ENCODE assay signal across 2 cellular contexts in the genomic region with DNA sequence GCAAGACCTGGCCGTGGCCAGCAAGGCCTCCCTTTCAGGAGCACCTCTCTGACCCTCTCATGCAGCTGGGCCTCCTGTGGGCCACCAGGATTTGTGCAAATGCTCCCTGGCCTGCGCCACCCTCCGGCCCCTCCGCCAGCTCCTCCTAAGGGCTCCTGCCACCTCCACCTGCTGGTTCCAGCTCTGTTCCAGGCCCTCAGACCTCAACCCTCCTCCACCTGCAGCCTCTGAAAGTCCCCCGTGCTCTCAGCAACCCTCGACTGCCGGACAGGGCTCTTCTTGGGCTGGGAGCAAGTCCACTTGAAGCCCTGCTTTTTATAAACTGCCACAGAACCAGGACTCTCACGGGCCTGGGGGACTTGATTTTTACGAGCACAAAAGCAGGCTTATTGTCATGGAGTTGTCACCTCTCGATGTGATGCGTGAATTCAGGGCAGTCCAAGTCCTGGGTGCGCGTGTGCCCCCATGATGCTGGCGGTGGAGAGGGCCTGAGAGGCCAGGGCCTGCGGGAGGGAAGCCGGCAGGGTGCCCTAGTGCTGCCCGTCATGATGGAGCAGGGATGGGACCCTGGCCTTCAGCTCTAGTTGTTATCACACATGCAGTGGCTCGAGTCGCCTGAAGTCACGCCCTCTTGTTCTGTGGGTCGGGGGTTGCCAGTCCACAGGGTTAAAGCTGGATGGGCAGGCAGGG.
TF ChIP-seq lines count a peak whose summit lies in the region.

No MANE protein-coding gene starts in this region.

TF ChIP-seq in SK-N-SH, 30 proteins besides CTCF, POLR2A, EP300 and RAD21 (continued from another document):
- TF ChIP-seq SIN3A (IDR thresholded peaks at IDR 0.05; ENCODE audit: borderline replicate concordance, low read depth, low read length) (no peak), ELF1 (IDR thresholded peaks at IDR 0.05) (no peak), FOXJ3 (CRISPR knock-in tag; IDR thresholded peaks at IDR 0.05) (no peak), FOXM1 (IDR thresholded peaks at IDR 0.05; ENCODE audit: low read depth) (no peak), GABPA (IDR thresholded peaks at IDR 0.05; ENCODE audit: low read depth) (no peak), TAF1 (IDR thresholded peaks at IDR 0.05; ENCODE audit: borderline replicate concordance, low read depth, low read length) (no peak)

TF ChIP-seq in SK-N-SH treated with all-trans-retinoic acid at 6 μM for 48 hours, 23 proteins besides CTCF, POLR2A, EP300 and RAD21 (continued from another document):
- TF ChIP-seq, protein P1, sequence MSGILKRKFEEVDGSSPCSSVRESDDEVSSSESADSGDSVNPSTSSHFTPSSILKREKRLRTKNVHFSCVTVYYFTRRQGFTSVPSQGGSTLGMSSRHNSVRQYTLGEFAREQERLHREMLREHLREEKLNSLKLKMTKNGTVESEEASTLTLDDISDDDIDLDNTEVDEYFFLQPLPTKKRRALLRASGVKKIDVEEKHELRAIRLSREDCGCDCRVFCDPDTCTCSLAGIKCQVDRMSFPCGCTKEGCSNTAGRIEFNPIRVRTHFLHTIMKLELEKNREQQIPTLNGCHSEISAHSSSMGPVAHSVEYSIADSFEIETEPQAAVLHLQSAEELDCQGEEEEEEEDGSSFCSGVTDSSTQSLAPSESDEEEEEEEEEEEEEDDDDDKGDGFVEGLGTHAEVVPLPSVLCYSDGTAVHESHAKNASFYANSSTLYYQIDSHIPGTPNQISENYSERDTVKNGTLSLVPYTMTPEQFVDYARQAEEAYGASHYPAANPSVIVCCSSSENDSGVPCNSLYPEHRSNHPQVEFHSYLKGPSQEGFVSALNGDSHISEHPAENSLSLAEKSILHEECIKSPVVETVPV (CRISPR knock-in tag; IDR thresholded peaks at IDR 0.05), result no peak
- TF ChIP-seq SNAI2 (CRISPR knock-in tag; IDR thresholded peaks at IDR 0.05), result no peak
- no peak for TF ChIP-seq ESRRG (CRISPR knock-in tag; IDR thresholded peaks at IDR 0.05)
- no peak for TF ChIP-seq ZNF565 (CRISPR knock-in tag; conservative IDR thresholded peaks at IDR 0.05; ENCODE audit: low read depth)
- TF ChIP-seq ISL1 (CRISPR knock-in tag; IDR thresholded peaks at IDR 0.05), result no peak
- TF ChIP-seq, protein P2, sequence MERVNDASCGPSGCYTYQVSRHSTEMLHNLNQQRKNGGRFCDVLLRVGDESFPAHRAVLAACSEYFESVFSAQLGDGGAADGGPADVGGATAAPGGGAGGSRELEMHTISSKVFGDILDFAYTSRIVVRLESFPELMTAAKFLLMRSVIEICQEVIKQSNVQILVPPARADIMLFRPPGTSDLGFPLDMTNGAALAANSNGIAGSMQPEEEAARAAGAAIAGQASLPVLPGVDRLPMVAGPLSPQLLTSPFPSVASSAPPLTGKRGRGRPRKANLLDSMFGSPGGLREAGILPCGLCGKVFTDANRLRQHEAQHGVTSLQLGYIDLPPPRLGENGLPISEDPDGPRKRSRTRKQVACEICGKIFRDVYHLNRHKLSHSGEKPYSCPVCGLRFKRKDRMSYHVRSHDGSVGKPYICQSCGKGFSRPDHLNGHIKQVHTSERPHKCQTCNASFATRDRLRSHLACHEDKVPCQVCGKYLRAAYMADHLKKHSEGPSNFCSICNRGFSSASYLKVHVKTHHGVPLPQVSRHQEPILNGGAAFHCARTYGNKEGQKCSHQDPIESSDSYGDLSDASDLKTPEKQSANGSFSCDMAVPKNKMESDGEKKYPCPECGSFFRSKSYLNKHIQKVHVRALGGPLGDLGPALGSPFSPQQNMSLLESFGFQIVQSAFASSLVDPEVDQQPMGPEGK (CRISPR knock-in tag; IDR thresholded peaks at IDR 0.05; ENCODE audit: borderline replicate concordance), result no peak
- TF ChIP-seq ZFP30 (CRISPR knock-in tag; IDR thresholded peaks at IDR 0.05), result no peak
- TF ChIP-seq, protein P3, sequence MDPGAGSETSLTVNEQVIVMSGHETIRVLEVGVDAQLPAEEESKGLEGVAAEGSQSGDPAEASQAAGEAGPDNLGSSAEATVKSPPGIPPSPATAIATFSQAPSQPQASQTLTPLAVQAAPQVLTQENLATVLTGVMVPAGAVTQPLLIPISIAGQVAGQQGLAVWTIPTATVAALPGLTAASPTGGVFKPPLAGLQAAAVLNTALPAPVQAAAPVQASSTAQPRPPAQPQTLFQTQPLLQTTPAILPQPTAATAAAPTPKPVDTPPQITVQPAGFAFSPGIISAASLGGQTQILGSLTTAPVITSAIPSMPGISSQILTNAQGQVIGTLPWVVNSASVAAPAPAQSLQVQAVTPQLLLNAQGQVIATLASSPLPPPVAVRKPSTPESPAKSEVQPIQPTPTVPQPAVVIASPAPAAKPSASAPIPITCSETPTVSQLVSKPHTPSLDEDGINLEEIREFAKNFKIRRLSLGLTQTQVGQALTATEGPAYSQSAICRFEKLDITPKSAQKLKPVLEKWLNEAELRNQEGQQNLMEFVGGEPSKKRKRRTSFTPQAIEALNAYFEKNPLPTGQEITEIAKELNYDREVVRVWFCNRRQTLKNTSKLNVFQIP (CRISPR knock-in tag; IDR thresholded peaks at IDR 0.05; ENCODE audit: borderline replicate concordance, low read depth), result no peak
- TF ChIP-seq ZC3H10 (CRISPR knock-in tag; IDR thresholded peaks at IDR 0.05), result no peak
- no peak for TF ChIP-seq CSDC2 (CRISPR knock-in tag; IDR thresholded peaks at IDR 0.05)
- no peak for TF ChIP-seq TOX (CRISPR knock-in tag; IDR thresholded peaks at IDR 0.05; ENCODE audit: borderline replicate concordance)
